ENCODE assay signal across 7 cellular contexts in the genomic region with DNA sequence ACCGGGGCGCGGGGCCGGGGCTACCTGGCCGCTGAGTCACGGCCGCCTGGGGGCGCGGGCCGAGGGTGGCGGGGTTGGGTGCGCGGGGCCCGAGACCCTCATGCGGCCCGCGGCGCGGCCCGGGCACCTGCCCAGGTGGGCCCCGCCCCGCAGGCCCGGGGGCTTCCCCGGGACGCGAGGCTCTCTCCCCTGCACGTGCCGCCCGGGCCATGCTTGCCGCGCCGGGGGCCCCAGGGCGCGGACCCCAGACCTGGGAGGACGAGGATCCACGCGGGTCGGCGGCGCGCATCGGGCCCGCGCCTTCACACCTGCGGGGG.
DNase-seq lines count a peak whose midpoint lies in the region; ATAC-seq lines count a peak whose summit lies in the region.

No MANE protein-coding gene starts in this region.

- H3K4me3 ChIP-seq in skin epidermis: peak overlapping the region; percentile 50 to 76 (median 60)

- peak overlapping the region; percentile 97 to 98 for H3K27ac Mint-ChIP-seq in effector memory CD8-positive, alpha-beta T cell

- peaks cover 38% of the 10 kb centered on the region for H3K36me3 Mint-ChIP-seq in effector memory CD8-positive, alpha-beta T cell (ENCODE audit: insufficient read depth)

- ATAC-seq in HG03521 (IDR thresholded peaks at IDR 0.05; ENCODE audit: unreplicated experiment): peak; percentile 15
- ATAC-seq in effector memory CD8-positive, alpha-beta T cell (replicated peaks): peak; percentile 50

- H3K27ac ChIP-seq in skin epidermis: peak overlapping the region in 20 of 21 experiments; percentile 74 to 98 (median 91)

- H3K4me3 Mint-ChIP-seq in effector memory CD8-positive, alpha-beta T cell: peak overlapping the region in 1 of 2 donors; percentile 90

- peaks cover 12 to 15% of the 10 kb centered on the region in 2 donors for H3K27me3 Mint-ChIP-seq in effector memory CD8-positive, alpha-beta T cell

- H3K9me3 Mint-ChIP-seq in effector memory CD8-positive, alpha-beta T cell: no peaks in the 10 kb centered on the region

- H3K4me1 Mint-ChIP-seq in effector memory CD8-positive, alpha-beta T cell (ENCODE audit: low read depth in 2 of 2): peaks cover 23 to 27% of the 10 kb centered on the region in 2 donors

- DNase-seq in GM19238 (ENCODE audit: insufficient read length, low spot score): peak; percentile 66
- DNase-seq in effector memory CD8-positive, alpha-beta T cell: peak in 1 of 3 experiments; percentile 43
- no peak for DNase-seq in NCI-H774 (lab: John Stamatoyannopoulos, UW)
- no peak for DNase-seq in activated CD4-positive, alpha-beta T cell treated with anti-CD3 and anti-CD28 coated beads, Interleukin-2, amount 50 U/mL, for 1 hour
- no peak for DNase-seq in dedifferentiated amniotic fluid mesenchymal stem cell (ENCODE audit: extremely low spot score)
